ENCODE assay signal across 1 cellular context in genomic region chr20:47801079-47801478, GRCh38.
TF ChIP-seq lines count a peak whose summit lies in the region.

No MANE protein-coding gene starts in this region.

TF ChIP-seq in HEK293, 187 proteins besides CTCF, POLR2A, EP300 and RAD21 (continued from another document):
- TF ChIP-seq, protein P1, sequence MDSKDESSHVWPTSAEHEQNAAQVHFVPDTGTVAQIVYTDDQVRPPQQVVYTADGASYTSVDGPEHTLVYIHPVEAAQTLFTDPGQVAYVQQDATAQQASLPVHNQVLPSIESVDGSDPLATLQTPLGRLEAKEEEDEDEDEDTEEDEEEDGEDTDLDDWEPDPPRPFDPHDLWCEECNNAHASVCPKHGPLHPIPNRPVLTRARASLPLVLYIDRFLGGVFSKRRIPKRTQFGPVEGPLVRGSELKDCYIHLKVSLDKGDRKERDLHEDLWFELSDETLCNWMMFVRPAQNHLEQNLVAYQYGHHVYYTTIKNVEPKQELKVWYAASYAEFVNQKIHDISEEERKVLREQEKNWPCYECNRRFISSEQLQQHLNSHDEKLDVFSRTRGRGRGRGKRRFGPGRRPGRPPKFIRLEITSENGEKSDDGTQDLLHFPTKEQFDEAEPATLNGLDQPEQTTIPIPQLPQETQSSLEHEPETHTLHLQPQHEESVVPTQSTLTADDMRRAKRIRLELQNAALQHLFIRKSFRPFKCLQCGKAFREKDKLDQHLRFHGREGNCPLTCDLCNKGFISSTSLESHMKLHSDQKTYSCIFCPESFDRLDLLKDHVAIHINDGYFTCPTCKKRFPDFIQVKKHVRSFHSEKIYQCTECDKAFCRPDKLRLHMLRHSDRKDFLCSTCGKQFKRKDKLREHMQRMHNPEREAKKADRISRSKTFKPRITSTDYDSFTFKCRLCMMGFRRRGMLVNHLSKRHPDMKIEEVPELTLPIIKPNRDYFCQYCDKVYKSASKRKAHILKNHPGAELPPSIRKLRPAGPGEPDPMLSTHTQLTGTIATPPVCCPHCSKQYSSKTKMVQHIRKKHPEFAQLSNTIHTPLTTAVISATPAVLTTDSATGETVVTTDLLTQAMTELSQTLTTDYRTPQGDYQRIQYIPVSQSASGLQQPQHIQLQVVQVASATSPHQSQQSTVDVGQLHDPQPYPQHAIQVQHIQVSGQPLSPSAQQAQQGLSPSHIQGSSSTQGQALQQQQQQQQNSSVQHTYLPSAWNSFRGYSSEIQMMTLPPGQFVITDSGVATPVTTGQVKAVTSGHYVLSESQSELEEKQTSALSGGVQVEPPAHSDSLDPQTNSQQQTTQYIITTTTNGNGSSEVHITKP (tag by site-specific recombination; IDR thresholded peaks at IDR 0.05): no peak
- TF ChIP-seq, protein P2, sequence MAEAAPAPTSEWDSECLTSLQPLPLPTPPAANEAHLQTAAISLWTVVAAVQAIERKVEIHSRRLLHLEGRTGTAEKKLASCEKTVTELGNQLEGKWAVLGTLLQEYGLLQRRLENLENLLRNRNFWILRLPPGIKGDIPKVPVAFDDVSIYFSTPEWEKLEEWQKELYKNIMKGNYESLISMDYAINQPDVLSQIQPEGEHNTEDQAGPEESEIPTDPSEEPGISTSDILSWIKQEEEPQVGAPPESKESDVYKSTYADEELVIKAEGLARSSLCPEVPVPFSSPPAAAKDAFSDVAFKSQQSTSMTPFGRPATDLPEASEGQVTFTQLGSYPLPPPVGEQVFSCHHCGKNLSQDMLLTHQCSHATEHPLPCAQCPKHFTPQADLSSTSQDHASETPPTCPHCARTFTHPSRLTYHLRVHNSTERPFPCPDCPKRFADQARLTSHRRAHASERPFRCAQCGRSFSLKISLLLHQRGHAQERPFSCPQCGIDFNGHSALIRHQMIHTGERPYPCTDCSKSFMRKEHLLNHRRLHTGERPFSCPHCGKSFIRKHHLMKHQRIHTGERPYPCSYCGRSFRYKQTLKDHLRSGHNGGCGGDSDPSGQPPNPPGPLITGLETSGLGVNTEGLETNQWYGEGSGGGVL (tag by site-specific recombination; IDR thresholded peaks at IDR 0.05): 0 out of 2 replicates have a peak, but pooled peaks have one; percentile 9
- TF ChIP-seq ZNF791 (tag by site-specific recombination; IDR thresholded peaks at IDR 0.05): 0 out of 2 replicates have a peak, but pooled peaks have one; percentile 53
- 0 out of 2 replicates have a peak, but pooled peaks have one; percentile 51 for TF ChIP-seq ZSCAN4 (tag by site-specific recombination; IDR thresholded peaks at IDR 0.05)
- TF ChIP-seq ZNF544 (tag by site-specific recombination; IDR thresholded peaks at IDR 0.05): peak; percentile 75; the same call in 1 of the 2 replicates
- peak; percentile 2; the same call in 1 of the 2 replicates for TF ChIP-seq KLF1 (tag by site-specific recombination; IDR thresholded peaks at IDR 0.05)
- TF ChIP-seq, protein P3, sequence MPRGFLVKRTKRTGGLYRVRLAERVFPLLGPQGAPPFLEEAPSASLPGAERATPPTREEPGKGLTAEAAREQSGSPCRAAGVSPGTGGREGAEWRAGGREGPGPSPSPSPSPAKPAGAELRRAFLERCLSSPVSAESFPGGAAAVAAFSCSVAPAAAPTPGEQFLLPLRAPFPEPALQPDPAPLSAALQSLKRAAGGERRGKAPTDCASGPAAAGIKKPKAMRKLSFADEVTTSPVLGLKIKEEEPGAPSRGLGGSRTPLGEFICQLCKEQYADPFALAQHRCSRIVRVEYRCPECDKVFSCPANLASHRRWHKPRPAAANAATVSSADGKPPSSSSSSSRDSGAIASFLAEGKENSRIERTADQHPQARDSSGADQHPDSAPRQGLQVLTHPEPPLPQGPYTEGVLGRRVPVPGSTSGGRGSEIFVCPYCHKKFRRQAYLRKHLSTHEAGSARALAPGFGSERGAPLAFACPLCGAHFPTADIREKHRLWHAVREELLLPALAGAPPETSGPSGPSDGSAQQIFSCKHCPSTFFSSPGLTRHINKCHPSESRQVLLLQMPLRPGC (tag by site-specific recombination; IDR thresholded peaks at IDR 0.05): no peak
- TF ChIP-seq ZBTB26 (tag by site-specific recombination; optimal IDR thresholded peaks at IDR 0.05): peak; percentile 15
- TF ChIP-seq ZBTB20 (tag by site-specific recombination; IDR thresholded peaks at IDR 0.05): peak; percentile 34; the same call in 1 of the 2 replicates
TF ChIP-seq in HEK293: peak in this region for 9.
